In the genomic region with DNA sequence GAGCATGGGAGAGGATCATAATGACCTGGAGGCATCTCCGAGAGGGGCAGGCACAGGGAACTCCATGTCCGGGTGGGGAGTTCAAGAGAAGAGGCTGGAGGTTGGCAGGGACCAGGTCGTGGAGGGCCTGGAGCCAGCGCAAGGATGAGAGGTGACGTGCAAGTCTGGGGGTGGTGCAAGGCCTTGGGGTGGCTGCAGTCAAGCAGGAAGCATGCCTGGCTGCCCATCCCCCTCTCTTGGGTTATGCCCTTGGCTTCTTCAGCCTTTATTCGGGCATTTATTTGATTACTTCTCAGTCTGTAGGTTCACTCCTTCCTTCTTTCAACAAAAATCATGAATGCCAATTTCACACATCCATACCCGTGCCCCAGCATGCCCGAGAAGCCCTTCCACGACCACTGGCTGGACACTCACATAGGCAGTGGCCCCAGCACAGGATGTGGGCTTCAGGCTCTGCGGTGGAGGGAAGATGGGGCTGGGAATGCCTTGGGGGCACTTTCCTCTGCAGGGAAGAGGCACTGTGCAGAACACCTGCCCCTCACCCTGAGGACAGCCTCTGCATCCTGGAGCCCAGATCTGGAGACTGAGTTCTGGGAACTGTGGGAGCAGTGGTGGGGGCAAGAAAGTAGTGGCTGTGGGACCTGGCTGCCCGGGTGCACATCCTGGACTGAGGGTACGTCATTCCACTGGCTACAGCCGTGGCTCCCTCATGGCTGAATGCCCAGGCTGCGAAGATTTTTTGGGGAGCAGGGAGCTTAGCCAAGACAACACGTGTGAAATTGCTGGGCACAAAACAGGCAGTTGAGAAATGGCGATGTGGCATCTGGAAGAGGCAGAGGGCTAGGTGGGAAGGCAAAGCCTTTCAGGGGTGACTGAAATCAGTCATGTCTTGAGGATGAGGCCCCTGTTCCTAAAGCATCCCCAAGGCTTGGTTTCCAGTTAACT, we compare ENCODE assay signal across 21 cellular contexts. TPM values are rescaled to one million over a fixed set of nuclear protein-coding genes. Genes with fewer than 3 reads are reported as not detected.
"Had no signal": no experiment of that assay in that cellular context is flagged by ENCODE, and none has a peak within 500 bp of the region (broad histone marks: within the 10 kb centered on the region; RNA-seq: fewer than 3 reads in every experiment).

No MANE protein-coding gene starts in this region.

- H3K27ac Mint-ChIP-seq: activated CD4-positive, alpha-beta T cell treated with anti-CD3 and anti-CD28 coated beads, Interleukin-2, amount 10 ng/mL, durations not matched to agents 24 days and 14 days; activated CD8-positive, alpha-beta T cell treated with anti-CD3 and anti-CD28 coated beads for 36 hours; activated naive CD4-positive, alpha-beta T cell treated with anti-CD3 and anti-CD28 coated beads for 36 hours; activated naive CD8-positive, alpha-beta T cell treated with anti-CD3 and anti-CD28 coated beads, Interleukin-2, amount 50 U/mL, for 24 hours; activated T-cell treated with anti-CD3 and anti-CD28 coated beads, Interleukin-2, amount 50 U/mL, for 24 hours; activated T-helper 2 cell treated with anti-CD3 and anti-CD28 coated beads, Interferon-gamma antibody, Interleukin-2, Interleukin-4, amounts not matched to agents 10 μg/mL and 5 μg/mL and 100 μg/mL, durations not matched to agents 14 hours and 24 hours and 36 hours; memory B cell; stimulated activated naive CD8-positive, alpha-beta T cell treated with anti-CD3 and anti-CD28 coated beads, Interleukin-15, Interleukin-2, amounts not matched to agents 100 ng/mL and 50 ng/mL, for 24 hours; T-helper 1 cell treated with Interleukin-12 subunit alpha and Interleukin-12 subunit beta and Interleukin-4 antibody, amounts not matched to agents 30 μg/mL and 1 μg/mL, for 36 hours had no signal

- H3K4me3 ChIP-seq: esophagus muscularis mucosa, mucosa of descending colon, suprapubic skin, upper lobe of right lung had no signal

- H3K9me3 ChIP-seq: mucosa of descending colon, neutrophil, suprapubic skin, upper lobe of right lung had no signal

- H3K9me3 Mint-ChIP-seq: activated CD4-positive, alpha-beta T cell treated with anti-CD3 and anti-CD28 coated beads, Interleukin-2, amount 10 ng/mL, durations not matched to agents 24 days and 14 days; activated CD8-positive, alpha-beta T cell treated with anti-CD3 and anti-CD28 coated beads for 36 hours; activated naive CD4-positive, alpha-beta T cell treated with anti-CD3 and anti-CD28 coated beads for 36 hours; activated naive CD8-positive, alpha-beta T cell treated with anti-CD3 and anti-CD28 coated beads, Interleukin-2, amount 50 U/mL, for 24 hours; activated T-cell treated with anti-CD3 and anti-CD28 coated beads, Interleukin-2, amount 50 U/mL, for 24 hours; activated T-helper 2 cell treated with anti-CD3 and anti-CD28 coated beads, Interferon-gamma antibody, Interleukin-2, Interleukin-4, amounts not matched to agents 10 μg/mL and 5 μg/mL and 100 μg/mL, durations not matched to agents 14 hours and 24 hours and 36 hours; memory B cell; stimulated activated naive CD8-positive, alpha-beta T cell treated with anti-CD3 and anti-CD28 coated beads, Interleukin-15, Interleukin-2, amounts not matched to agents 100 ng/mL and 50 ng/mL, for 24 hours; T-helper 1 cell treated with Interleukin-12 subunit alpha and Interleukin-12 subunit beta and Interleukin-4 antibody, amounts not matched to agents 30 μg/mL and 1 μg/mL, for 36 hours had no signal

- DNase-seq: activated CD4-positive, alpha-beta T cell treated with anti-CD3 and anti-CD28 coated beads, Interleukin-2, amount 10 ng/mL, durations not matched to agents 24 days and 14 days; activated CD8-positive, alpha-beta T cell treated with anti-CD3 and anti-CD28 coated beads for 36 hours; activated naive CD4-positive, alpha-beta T cell treated with anti-CD3 and anti-CD28 coated beads for 36 hours; activated naive CD8-positive, alpha-beta T cell treated with anti-CD3 and anti-CD28 coated beads, Interleukin-2, amount 50 U/mL, for 24 hours; activated T-cell treated with anti-CD3 and anti-CD28 coated beads, Interleukin-2, amount 50 U/mL, for 24 hours; aorta; effector CD4-positive, alpha-beta T cell; naive thymus-derived CD4-positive, alpha-beta T cell; stimulated activated CD8-positive, alpha-beta memory T cell treated with anti-CD3 and anti-CD28 coated beads, Interleukin-4, amount 100 ng/mL, for 48 hours; upper lobe of right lung had no signal

- H3K36me3 ChIP-seq: suprapubic skin, upper lobe of right lung had no signal

- H3K4me1 ChIP-seq: esophagus muscularis mucosa, suprapubic skin, upper lobe of right lung had no signal

- H3K4me3 Mint-ChIP-seq: activated CD4-positive, alpha-beta T cell treated with anti-CD3 and anti-CD28 coated beads, Interleukin-2, amount 10 ng/mL, durations not matched to agents 24 days and 14 days; activated CD8-positive, alpha-beta T cell treated with anti-CD3 and anti-CD28 coated beads for 36 hours; activated naive CD4-positive, alpha-beta T cell treated with anti-CD3 and anti-CD28 coated beads for 36 hours; activated naive CD8-positive, alpha-beta T cell treated with anti-CD3 and anti-CD28 coated beads, Interleukin-2, amount 50 U/mL, for 24 hours; activated T-cell treated with anti-CD3 and anti-CD28 coated beads, Interleukin-2, amount 50 U/mL, for 24 hours; memory B cell; naive thymus-derived CD4-positive, alpha-beta T cell; stimulated activated naive CD8-positive, alpha-beta T cell treated with anti-CD3 and anti-CD28 coated beads, Interleukin-15, Interleukin-2, amounts not matched to agents 100 ng/mL and 50 ng/mL, for 24 hours; T-helper 1 cell treated with Interleukin-12 subunit alpha and Interleukin-12 subunit beta and Interleukin-4 antibody, amounts not matched to agents 30 μg/mL and 1 μg/mL, for 36 hours had no signal

- ATAC-seq: activated CD8-positive, alpha-beta T cell treated with anti-CD3 and anti-CD28 coated beads for 36 hours; activated naive CD8-positive, alpha-beta T cell treated with anti-CD3 and anti-CD28 coated beads, Interleukin-2, amount 50 U/mL, for 24 hours; mucosa of descending colon; naive thymus-derived CD4-positive, alpha-beta T cell; sciatic nerve; upper lobe of right lung had no signal

- H3K27ac ChIP-seq: esophagus muscularis mucosa, neutrophil, suprapubic skin, upper lobe of right lung had no signal

- H3K27me3 Mint-ChIP-seq: activated CD4-positive, alpha-beta T cell treated with anti-CD3 and anti-CD28 coated beads, Interleukin-2, amount 10 ng/mL, durations not matched to agents 24 days and 14 days; activated CD8-positive, alpha-beta T cell treated with anti-CD3 and anti-CD28 coated beads for 36 hours; activated naive CD8-positive, alpha-beta T cell treated with anti-CD3 and anti-CD28 coated beads, Interleukin-2, amount 50 U/mL, for 24 hours; activated T-cell treated with anti-CD3 and anti-CD28 coated beads, Interleukin-2, amount 50 U/mL, for 24 hours; memory B cell; naive thymus-derived CD4-positive, alpha-beta T cell; stimulated activated naive CD8-positive, alpha-beta T cell treated with anti-CD3 and anti-CD28 coated beads, Interleukin-15, Interleukin-2, amounts not matched to agents 100 ng/mL and 50 ng/mL, for 24 hours had no signal

- H3K4me1 Mint-ChIP-seq: activated CD4-positive, alpha-beta T cell treated with anti-CD3 and anti-CD28 coated beads, Interleukin-2, amount 10 ng/mL, durations not matched to agents 24 days and 14 days; activated naive CD8-positive, alpha-beta T cell treated with anti-CD3 and anti-CD28 coated beads, Interleukin-2, amount 50 U/mL, for 24 hours; memory B cell had no signal

- H3K27me3 ChIP-seq: esophagus muscularis mucosa, neutrophil, suprapubic skin, upper lobe of right lung had no signal

RNA-seq across cellular contexts. Expression of a gene that starts 38.6 kb away (rescaled TPM):
- total RNA-seq: activated CD4-positive, alpha-beta T cell treated with anti-CD3 and anti-CD28 coated beads, Interleukin-2, amount 10 ng/mL, durations not matched to agents 24 days and 14 days; activated naive CD4-positive, alpha-beta T cell treated with anti-CD3 and anti-CD28 coated beads for 36 hours; activated T-helper 2 cell treated with anti-CD3 and anti-CD28 coated beads, Interferon-gamma antibody, Interleukin-2, Interleukin-4, amounts not matched to agents 10 μg/mL and 5 μg/mL and 100 μg/mL, durations not matched to agents 14 hours and 24 hours and 36 hours; endothelial cell of umbilical vein; naive thymus-derived CD4-positive, alpha-beta T cell; suprapubic skin had no signal
- polyA plus RNA-seq: endothelial cell of umbilical vein; liver; naive thymus-derived CD4-positive, alpha-beta T cell had no signal
